In genomic region chr2:23940262-23940975, GRCh38 we compare ENCODE assay signal across 8 cellular contexts. TPM values are rescaled to one million over a fixed set of nuclear protein-coding genes. Genes with fewer than 3 reads are reported as not detected.
DNase-seq lines count a peak whose midpoint lies in the region; ATAC-seq and TF ChIP-seq lines count a peak whose summit lies in the region.

TSS of gene UBXN2A (plus strand) at chr2:23940463. CDS start at chr2:23958315, 17,852 bp downstream.

- no peaks in the 10 kb centered on the region for H3K27me3 ChIP-seq in PC-3 (ENCODE audit: low read length)
- H3K27me3 ChIP-seq in esophagus muscularis mucosa, result no peaks in the 10 kb centered on the region
- H3K27me3 ChIP-seq in muscle layer of duodenum (ENCODE audit: low read depth, low read length), result no peaks in the 10 kb centered on the region

- H3K4me3 Mint-ChIP-seq in activated T-cell treated with anti-CD3 and anti-CD28 coated beads, Interleukin-2, amount 50 U/mL, for 4 hours, result peak within 1 kb of the TSS; percentile 88

- H3K9me2 ChIP-seq in PC-3 (replicated peaks; ENCODE audit: low read length), result no peaks in the 10 kb centered on the region

- H3K4me2 ChIP-seq in PC-3 (ENCODE audit: low read length), result peak within 1 kb of the TSS; percentile 93

- no peaks in the 10 kb centered on the region for H4K20me1 ChIP-seq in PC-3 (ENCODE audit: low read length)

- no peaks in the 10 kb centered on the region for H3F3A ChIP-seq in PC-3 (ENCODE audit: low read length, unreplicated experiment)

- H3K36me3 Mint-ChIP-seq in activated T-cell treated with anti-CD3 and anti-CD28 coated beads, Interleukin-2, amount 50 U/mL, for 4 hours (ENCODE audit: insufficient read depth), result no peaks in the 10 kb centered on the region

- TF ChIP-seq CTCF in PC-3 (conservative IDR thresholded peaks at IDR 0.05; ENCODE audit: low read depth, low read length) (no peak), esophagus muscularis mucosa (IDR thresholded peaks at IDR 0.05) (no peak)

- DNase-seq in DMS 273 (lab: John Stamatoyannopoulos, UW; ENCODE audit: unreplicated experiment) (peak; percentile 96), HT1080 (ENCODE audit: low read depth) (peak; percentile 66), PC-3 (peak; percentile 87), esophagus muscularis mucosa (ENCODE audit: extremely low spot score) (peak; percentile 92)
- peak; percentile 64 for DNase-seq in activated T-cell treated with anti-CD3 and anti-CD28 coated beads, Interleukin-2, amount 50 U/mL, for 4 hours
- DNase-seq in stimulated activated CD8-positive, alpha-beta memory T cell treated with anti-CD3 and anti-CD28 coated beads, Interleukin-7, amount 100 ng/mL, for 48 hours (ENCODE audit: extremely low read depth in 1 of 2, low read depth in 1 of 2), result peak; percentile 39 to 66

- H3K4me1 ChIP-seq in PC-3 (ENCODE audit: insufficient read depth, low read length) (peaks cover 10% of the 10 kb centered on the region; the same call in 1 of the 2 replicates), esophagus muscularis mucosa (peaks cover 23 to 48% (median 43%) of the 10 kb centered on the region in 4 donors), muscle layer of duodenum (ENCODE audit: control insufficient read depth in 1 of 2, insufficient read depth in 2 of 2, low read length in 2 of 2) (peaks cover 0 to 19% of the 10 kb centered on the region in 2 donors)

- no TSS peak for BruUV-seq in PC-3 (replicated peaks; lab: Mats Ljungman, UMichigan)

- no peaks in the 10 kb centered on the region for H3K27me3 Mint-ChIP-seq in activated T-cell treated with anti-CD3 and anti-CD28 coated beads, Interleukin-2, amount 50 U/mL, for 4 hours (ENCODE audit: low read depth)

- intact Hi-C loops in PC-3 (cut with micrococcal nuclease), result loop anchor here (1.0 to 2.0 kb wide), 2 partner anchors 13 to 144 kb away; partner anchors contain the start of genes ATAD2B and TP53I3
- intact Hi-C loops in esophagus muscularis mucosa (cut with DNase I), result loop anchor here (2.0 to 5.0 kb wide), 2 partner anchors 14 to 123 kb away; partner anchors contain the start of gene ATAD2B

- peak within 1 kb of the TSS; percentile 81 for H3K9ac ChIP-seq in PC-3 (ENCODE audit: low read length)

- ATAC-seq in GM21381 (IDR thresholded peaks at IDR 0.05; ENCODE audit: unreplicated experiment) (peak; percentile 78), PC-3 (peak; percentile 73)
- peak; percentile 88 to 93 for ATAC-seq in activated T-cell treated with anti-CD3 and anti-CD28 coated beads, Interleukin-2, amount 50 U/mL, for 4 hours

- peaks cover 47% of the 10 kb centered on the region for H3K79me2 ChIP-seq in PC-3 (ENCODE audit: low read length)

- CTCF ChIA-PET in PC-3 (lab: Charles Lee), result interaction anchor here (0.7 to 1.0 kb wide), 3 partner anchors 13 to 784 kb away, joined by 3 to 6 read pairs (median 5); partner anchors contain the start of gene ATAD2B

- no peaks in the 10 kb centered on the region for H3K36me3 ChIP-seq in PC-3 (ENCODE audit: low read depth, low read length)
- no peaks in the 10 kb centered on the region for H3K36me3 ChIP-seq in esophagus muscularis mucosa
- H3K36me3 ChIP-seq in muscle layer of duodenum (ENCODE audit: control insufficient read depth in 1 of 2, insufficient read depth in 2 of 2, low read length in 2 of 2), result no peaks in the 10 kb centered on the region

- H3K4me1 Mint-ChIP-seq in activated T-cell treated with anti-CD3 and anti-CD28 coated beads, Interleukin-2, amount 50 U/mL, for 4 hours (ENCODE audit: low read depth), result peaks cover 24% of the 10 kb centered on the region

- 0 out of 2 replicates have a peak within 1 kb of the TSS, but pooled peaks have one; percentile 5 for H3K27ac ChIP-seq in PC-3 (ENCODE audit: low read length)
- H3K27ac ChIP-seq in esophagus muscularis mucosa (replicated peaks in 1 of 4), result peak within 1 kb of the TSS; percentile 93 to 98 (median 96)
- H3K27ac ChIP-seq in muscle layer of duodenum (ENCODE audit: low read length), result peak within 1 kb of the TSS; percentile 74

- H3K4me3 ChIP-seq in PC-3 (ENCODE audit: low read length), result peak within 1 kb of the TSS; percentile 90
- H3K4me3 ChIP-seq in esophagus muscularis mucosa, result peak within 1 kb of the TSS; percentile 69 to 97 (median 89)
- H3K4me3 ChIP-seq in muscle layer of duodenum (ENCODE audit: low read depth in 1 of 2, low read length in 2 of 2), result peak within 1 kb of the TSS; percentile 64 to 92

- H3K9me3 ChIP-seq in PC-3 (ENCODE audit: low read length) (no peaks in the 10 kb centered on the region), esophagus muscularis mucosa (no peaks in the 10 kb centered on the region), muscle layer of duodenum (ENCODE audit: control insufficient read depth in 1 of 2, low read length in 2 of 2) (no peaks in the 10 kb centered on the region)

- POLR2A ChIA-PET in PC-3 (lab: Charles Lee; ENCODE audit: unreplicated experiment), result interaction anchor here (0.6 to 1.0 kb wide), 4 partner anchors 13 to 420 kb away, joined by 3 to 4 read pairs (median 4); no protein-coding TSS in a partner anchor

- TF ChIP-seq EP300 in esophagus muscularis mucosa (IDR thresholded peaks at IDR 0.05), result no peak

- 0% methylated on average over 6 of the region's 98 CpGs for WGBS in esophagus muscularis mucosa

- TF ChIP-seq POLR2A in esophagus muscularis mucosa (IDR thresholded peaks at IDR 0.05; ENCODE audit: low read depth), result peak; percentile 27

- peak within 1 kb of the TSS; percentile 100 for H2AFZ ChIP-seq in PC-3 (ENCODE audit: low read length)

- no peaks in the 10 kb centered on the region for H3K9me3 Mint-ChIP-seq in activated T-cell treated with anti-CD3 and anti-CD28 coated beads, Interleukin-2, amount 50 U/mL, for 4 hours

RNA-seq across cellular contexts. Expression of gene UBXN2A, which starts in this region (rescaled TPM):
- 9.9 and 11.3 TPM in 2 replicates for total RNA-seq in HT1080 (2014; rRNA removed; shearing (Covaris generic))
- polyA plus RNA-seq in HT1080 (2015; cell fraction: cytosol; rRNA removed), result 13.9 and 14.1 TPM in 2 replicates
- polyA plus RNA-seq in HT1080 (2015; cell fraction: nucleus; rRNA removed), result 2.0 and 4.4 TPM in 2 replicates
- 14.2 and 15.4 TPM in 2 replicates for total RNA-seq in PC-3 (2014; rRNA removed)
- total RNA-seq in activated T-cell treated with anti-CD3 and anti-CD28 coated beads, Interleukin-2, amount 50 U/mL, for 4 hours, result 10 to 100 TPM in 1 of 3 donors, 1 to 10 TPM in 2; 9.8 to 11.0 (median 9.9) TPM
- total RNA-seq in esophagus muscularis mucosa, result 10 to 100 TPM; 17.1 to 23.4 (median 20.3) TPM

Comparison
In these comparisons a context has a peak if more than half of its experiments do, and no peak if none do; other contexts are left out.
1. Peak in every context shown above with its lines: DNase-seq, ATAC-seq, H3K4me3 ChIP-seq and H3K27ac ChIP-seq.
2. H3K27ac ChIP-seq: peak in every context shown above with its lines; median percentile 96 in esophagus muscularis mucosa; 74 in muscle layer of duodenum; 5 in PC-3.